ENCODE assay signal across 15 cellular contexts in the genomic region with DNA sequence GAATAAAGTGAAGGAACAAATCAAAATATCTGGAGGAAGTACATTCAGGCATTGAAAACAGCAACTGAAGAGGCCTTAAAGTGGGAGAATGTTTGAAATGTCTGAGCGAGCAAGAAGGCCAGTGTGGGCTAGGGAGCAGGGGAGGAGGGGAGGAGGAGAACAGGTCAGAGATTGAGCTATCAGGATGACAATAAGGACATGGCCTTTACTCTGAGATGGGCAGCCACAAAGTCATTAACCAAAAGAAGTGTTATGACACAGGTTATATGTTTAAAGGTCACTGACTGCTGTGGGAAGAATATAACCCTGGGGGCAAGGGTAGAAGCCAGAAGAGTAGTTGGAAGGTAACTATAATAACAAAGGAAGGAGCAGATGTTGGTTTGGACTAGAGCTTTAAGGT.
DNase-seq lines count a peak whose midpoint lies in the region; ATAC-seq, FAIRE-seq and TF ChIP-seq lines count a peak whose summit lies in the region.
"Had no signal": no experiment of that assay in that cellular context is flagged by ENCODE, and none has a peak within 500 bp of the region (broad histone marks: within the 10 kb centered on the region; RNA-seq: fewer than 3 reads in every experiment).

No MANE protein-coding gene starts in this region.

- H3K14ac ChIP-seq in H1 (ENCODE audit: insufficient read length) = no peak overlapping the region

- no peaks in the 10 kb centered on the region for H3K23me2 ChIP-seq in H1 (ENCODE audit: low read depth, low read length)

- no peak overlapping the region for H3K23ac ChIP-seq in H1 (ENCODE audit: insufficient read length)

- H4K5ac ChIP-seq in H1 (ENCODE audit: insufficient read length, low read depth, low read length) = no peak overlapping the region

- H3K27ac ChIP-seq in GM23338 (ENCODE audit: low read depth) = no peak overlapping the region
- H3K27ac ChIP-seq in H1 (ENCODE audit: low read depth, low read length) = no peak overlapping the region
- no peak overlapping the region for H3K27ac ChIP-seq in dorsolateral prefrontal cortex
- H3K27ac ChIP-seq: BLaER1, HL-60 had no signal

- no peak overlapping the region for H3K9ac ChIP-seq in H1 (replicated peaks in 1 of 4; ENCODE audit: extremely low read depth in 1 of 4, low read depth in 3 of 4, low read length in 3 of 4)
- H3K9ac ChIP-seq: BLaER1 had no signal

- no peak overlapping the region for H2BK120ac ChIP-seq in H1 (replicated peaks; ENCODE audit: low read depth, low read length)

- H2BK12ac ChIP-seq in H1 (ENCODE audit: low read depth, low read length) = no peak overlapping the region

- H3K4me3 Mint-ChIP-seq in activated T-cell treated with anti-CD3 and anti-CD28 coated beads, Interleukin-2, amount 50 U/mL, for 72 hours = no peak overlapping the region
- no peak overlapping the region for H3K4me3 Mint-ChIP-seq in activated T-cell treated with anti-CD3 and anti-CD28 coated beads, Interleukin-2, amount 50 U/mL, for 24 hours
- H3K4me3 Mint-ChIP-seq in GM23338 (no peak overlapping the region), progenitor cell of endocrine pancreas (ENCODE audit: low read depth) (no peak overlapping the region), T-cell (no peak overlapping the region)

- no peak for FAIRE-seq in H1 (lab: Jason Lieb, UNC)

- H3K9me2 ChIP-seq in GM23338 (ENCODE audit: insufficient read depth) = no peaks in the 10 kb centered on the region

- no peak overlapping the region for H3K4me3 ChIP-seq in GM23338
- no peak overlapping the region for H3K4me3 ChIP-seq in H1 (ENCODE audit: extremely low read depth in 1 of 4, insufficient read depth in 2 of 4, low read depth in 3 of 4, low read length in 4 of 4)
- no peak overlapping the region for H3K4me3 ChIP-seq in dorsolateral prefrontal cortex
- H3K4me3 ChIP-seq: BLaER1 had no signal

- no peak for TF ChIP-seq POLR2A in H1 (IDR thresholded peaks at IDR 0.05; ENCODE audit: control extremely low read depth in 1 of 2, low read depth in 2 of 2, low read length in 2 of 2)

- no peaks in the 10 kb centered on the region for H3K36me3 Mint-ChIP-seq in activated T-cell treated with anti-CD3 and anti-CD28 coated beads, Interleukin-2, amount 50 U/mL, for 72 hours (ENCODE audit: insufficient read depth in 2 of 2)
- no peaks in the 10 kb centered on the region for H3K36me3 Mint-ChIP-seq in activated T-cell treated with anti-CD3 and anti-CD28 coated beads, Interleukin-2, amount 50 U/mL, for 24 hours (ENCODE audit: low read depth)
- H3K36me3 Mint-ChIP-seq in GM23338 (ENCODE audit: low read depth) (no peaks in the 10 kb centered on the region), progenitor cell of endocrine pancreas (ENCODE audit: insufficient read depth) (no peaks in the 10 kb centered on the region), T-cell (peaks cover 5% of the 10 kb centered on the region)

- CTCF ChIA-PET in H1 (lab: Charles Lee; ENCODE audit: partially characterized antibody) (interaction anchor here (1.4 kb wide), 1 partner anchor 178 kb away, joined by 3 read pairs; no protein-coding TSS in a partner anchor), T-cell (lab: Charles Lee) (no interaction called here)

- no peak overlapping the region for H2AK5ac ChIP-seq in H1 (ENCODE audit: low read depth, low read length)

- H2BK20ac ChIP-seq in H1 (ENCODE audit: low read length) = no peak overlapping the region

- no peak for TF ChIP-seq CTCF in GM23338 (conservative IDR thresholded peaks at IDR 0.05; ENCODE audit: low read depth in 2 of 2)
- TF ChIP-seq CTCF in H1 (IDR thresholded peaks at IDR 0.05; ENCODE audit: control extremely low read depth in 1 of 3, insufficient read depth in 1 of 3, low read depth in 1 of 3, low read length in 3 of 3) = no peak
- no peak for TF ChIP-seq CTCF in progenitor cell of endocrine pancreas (IDR thresholded peaks at IDR 0.05; ENCODE audit: unreplicated experiment)
- TF ChIP-seq CTCF in dorsolateral prefrontal cortex (IDR thresholded peaks at IDR 0.05 in 54 of 56, conservative IDR thresholded peaks at IDR 0.05 in 2 of 56; ENCODE audit: low read depth in 1 of 56, partially characterized antibody in 56 of 56) = no peak

- no peak overlapping the region for H4K8ac ChIP-seq in H1 (ENCODE audit: extremely low read depth, insufficient read depth, low read length)

- 0 out of 2 replicates have a peak overlapping the region, but pooled peaks have one; percentile 44 for H2AFZ ChIP-seq in GM23338
- peak overlapping the region; percentile 56; the same call in 1 of the 2 replicates for H2AFZ ChIP-seq in H1 (ENCODE audit: low read length)

- 76% methylated on average over 1 of the region's 1 CpG; no CpG with 5 or more reads in 1 of the 2 experiments for WGBS in H1 (ENCODE audit: extremely low coverage in 1 of 2, insufficient coverage in 1 of 2, insufficient read length in 1 of 2, insufficient replicate concordance in 2 of 2, low coverage in 1 of 2, low lambda C conversion rate in 2 of 2, missing lambda C conversion rate in 1 of 2), 2 experiments

- DNase-seq in activated T-cell treated with anti-CD3 and anti-CD28 coated beads, Interleukin-2, amount 50 U/mL, for 72 hours = no peak
- no peak for DNase-seq in activated T-cell treated with anti-CD3 and anti-CD28 coated beads, Interleukin-2, amount 50 U/mL, for 24 hours
- DNase-seq in GM23338 (ENCODE audit: low spot score) = peak; percentile 4
- no peak for DNase-seq in H1 (ENCODE audit: low read depth in 1 of 2, low spot score in 2 of 2)
- DNase-seq in progenitor cell of endocrine pancreas (ENCODE audit: low spot score, unreplicated experiment) = no peak
- DNase-seq in T-cell = no peak
- DNase-seq in dorsolateral prefrontal cortex = no peak
- DNase-seq: 8988T, AML-193, DMS53, GF-D8, H7 had no signal

- H3K9me3 Mint-ChIP-seq in activated T-cell treated with anti-CD3 and anti-CD28 coated beads, Interleukin-2, amount 50 U/mL, for 72 hours = no peaks in the 10 kb centered on the region
- H3K9me3 Mint-ChIP-seq in activated T-cell treated with anti-CD3 and anti-CD28 coated beads, Interleukin-2, amount 50 U/mL, for 24 hours = peaks cover 2% of the 10 kb centered on the region
- H3K9me3 Mint-ChIP-seq in GM23338 (no peaks in the 10 kb centered on the region), progenitor cell of endocrine pancreas (ENCODE audit: low read depth) (no peaks in the 10 kb centered on the region), T-cell (peaks cover 0 to 2% (median 0%) of the 10 kb centered on the region in 3 donors)

- POLR2A ChIA-PET in H1 (lab: Charles Lee; ENCODE audit: partially characterized antibody) (no interaction called here), T-cell (lab: Charles Lee) (interaction anchor here in 1 of 2 donors (0.5 to 0.7 kb wide), 2 partner anchors 144 to 164 kb away, joined by 3 to 6 read pairs; no protein-coding TSS in a partner anchor)

- ATAC-seq in activated T-cell treated with anti-CD3 and anti-CD28 coated beads, Interleukin-2, amount 50 U/mL, for 72 hours (replicated peaks in 1 of 2) = no peak
- no peak for ATAC-seq in GM23338
- no peak for ATAC-seq in T-cell (replicated peaks in 1 of 4)
- ATAC-seq in GM21717 (IDR thresholded peaks at IDR 0.05; ENCODE audit: unreplicated experiment) = no peak

- intact Hi-C loops in dorsolateral prefrontal cortex (cut with DNase I) = no loop called here

- no peak overlapping the region for H4K91ac ChIP-seq in H1 (replicated peaks; ENCODE audit: insufficient read length, low read length)

- H3K27ac Mint-ChIP-seq in activated T-cell treated with anti-CD3 and anti-CD28 coated beads, Interleukin-2, amount 50 U/mL, for 72 hours = peak overlapping the region; percentile 61
- H3K27ac Mint-ChIP-seq in activated T-cell treated with anti-CD3 and anti-CD28 coated beads, Interleukin-2, amount 50 U/mL, for 24 hours = no peak overlapping the region
- H3K27ac Mint-ChIP-seq in GM23338 (no peak overlapping the region), progenitor cell of endocrine pancreas (peak overlapping the region; percentile 1), T-cell (no peak overlapping the region)

- no peak overlapping the region for H3K18ac ChIP-seq in H1 (ENCODE audit: extremely low read depth, low read length)

- no peak for TF ChIP-seq RAD21 in H1 (IDR thresholded peaks at IDR 0.05 in 1 of 2, conservative IDR thresholded peaks at IDR 0.05 in 1 of 2; ENCODE audit: low read depth in 2 of 2, low read length in 2 of 2)

- H2BK15ac ChIP-seq in H1 (ENCODE audit: low read length) = no peak overlapping the region

- no peak overlapping the region for H3K4me2 ChIP-seq in GM23338
- H3K4me2 ChIP-seq in H1 (ENCODE audit: insufficient read depth in 1 of 2, low read depth in 2 of 2, low read length in 2 of 2) = no peak overlapping the region
- H3K4me2 ChIP-seq: BLaER1 had no signal

- no peaks in the 10 kb centered on the region for H3K9me3 ChIP-seq in H1 (ENCODE audit: insufficient read depth in 2 of 2, low read depth in 1 of 2, low read length in 1 of 2)
- H3K9me3 ChIP-seq: BLaER1 had no signal

- H3K27me3 ChIP-seq in GM23338 (ENCODE audit: insufficient read depth) = no peaks in the 10 kb centered on the region
- H3K27me3 ChIP-seq in H1 (replicated peaks in 1 of 4; ENCODE audit: control insufficient read depth in 3 of 4, extremely low read depth in 1 of 4, insufficient read depth in 3 of 4, low read length in 3 of 4) = no peaks in the 10 kb centered on the region
- no peaks in the 10 kb centered on the region for H3K27me3 ChIP-seq in dorsolateral prefrontal cortex
- H3K27me3 ChIP-seq: BLaER1 had no signal

- H3K36me3 ChIP-seq in GM23338 (ENCODE audit: insufficient read depth) (no peaks in the 10 kb centered on the region), H1 (ENCODE audit: control insufficient read depth in 2 of 4, insufficient read depth in 4 of 4, low read length in 3 of 4) (no peaks in the 10 kb centered on the region)
- H3K36me3 ChIP-seq: BLaER1 had no signal

- H3K4ac ChIP-seq in H1 (replicated peaks; ENCODE audit: insufficient read length, low read depth, low read length) = no peak overlapping the region

- no peaks in the 10 kb centered on the region for H3K79me1 ChIP-seq in H1 (ENCODE audit: low read depth, low read length)

- H3K79me2 ChIP-seq in GM23338 (replicated peaks; ENCODE audit: insufficient read depth) (no peaks in the 10 kb centered on the region), H1 (ENCODE audit: control insufficient read depth in 1 of 2, insufficient read depth in 2 of 2, low read length in 2 of 2) (no peaks in the 10 kb centered on the region)

- H3K4me1 Mint-ChIP-seq in activated T-cell treated with anti-CD3 and anti-CD28 coated beads, Interleukin-2, amount 50 U/mL, for 72 hours (ENCODE audit: low read depth) = peaks cover 18% of the 10 kb centered on the region
- peaks cover 19% of the 10 kb centered on the region for H3K4me1 Mint-ChIP-seq in activated T-cell treated with anti-CD3 and anti-CD28 coated beads, Interleukin-2, amount 50 U/mL, for 24 hours (ENCODE audit: low read depth)
- H3K4me1 Mint-ChIP-seq in GM23338 = peaks cover 11% of the 10 kb centered on the region
- no peaks in the 10 kb centered on the region for H3K4me1 Mint-ChIP-seq in progenitor cell of endocrine pancreas (ENCODE audit: low read depth)
- peaks cover 0 to 16% (median 0%) of the 10 kb centered on the region in 3 donors for H3K4me1 Mint-ChIP-seq in T-cell

- peaks cover 10% of the 10 kb centered on the region; the same call in 1 of the 2 replicates for H3K4me1 ChIP-seq in GM23338 (ENCODE audit: insufficient read depth)
- peaks cover 0 to 5% (median 0%) of the 10 kb centered on the region in 4 experiments; a peak in 1 of 7 replicates for H3K4me1 ChIP-seq in H1 (replicated peaks in 1 of 4; ENCODE audit: control insufficient read depth in 3 of 4, insufficient read depth in 4 of 4, low read length in 3 of 4)
- H3K4me1 ChIP-seq: BLaER1 had no signal

- H2BK5ac ChIP-seq in H1 (ENCODE audit: low read depth, low read length) = no peak overlapping the region

- H3K56ac ChIP-seq in H1 (replicated peaks; ENCODE audit: insufficient read length, low read depth, low read length) = no peak overlapping the region

- no peaks in the 10 kb centered on the region for H3K27me3 Mint-ChIP-seq in activated T-cell treated with anti-CD3 and anti-CD28 coated beads, Interleukin-2, amount 50 U/mL, for 72 hours (ENCODE audit: low read depth)
- no peaks in the 10 kb centered on the region for H3K27me3 Mint-ChIP-seq in activated T-cell treated with anti-CD3 and anti-CD28 coated beads, Interleukin-2, amount 50 U/mL, for 24 hours
- H3K27me3 Mint-ChIP-seq in GM23338 (ENCODE audit: insufficient read depth, low read depth, poor library complexity) (peaks cover 2% of the 10 kb centered on the region), progenitor cell of endocrine pancreas (no peaks in the 10 kb centered on the region), T-cell (no peaks in the 10 kb centered on the region)

- no peaks in the 10 kb centered on the region for H4K20me1 ChIP-seq in GM23338 (replicated peaks; ENCODE audit: insufficient read depth)
- H4K20me1 ChIP-seq in H1 (replicated peaks in 1 of 2; ENCODE audit: control insufficient read depth in 1 of 2, insufficient read depth in 2 of 2, low read length in 2 of 2) = no peaks in the 10 kb centered on the region
- H4K20me1 ChIP-seq: BLaER1 had no signal

- no peaks in the 10 kb centered on the region for H3F3A ChIP-seq in GM23338 (replicated peaks; ENCODE audit: low read depth)

- TF ChIP-seq EP300 in H1 (IDR thresholded peaks at IDR 0.05; ENCODE audit: borderline replicate concordance in 1 of 2, low read depth in 2 of 2, low read length in 2 of 2) = no peak

Comparison
In these comparisons a context has a peak if more than half of its experiments do, and no peak if none do; other contexts are left out.
1. H3K27ac Mint-ChIP-seq: peak in activated T-cell treated with anti-CD3 and anti-CD28 coated beads, Interleukin-2, amount 50 U/mL, for 72 hours (single experiment) and progenitor cell of endocrine pancreas (single experiment); none in activated T-cell treated with anti-CD3 and anti-CD28 coated beads, Interleukin-2, amount 50 U/mL, for 24 hours (single experiment), GM23338 (single experiment) and T-cell (0 of 2).